Comparison of ENCODE assay signal across 32 cellular contexts in genomic region chr9:9498147-9498546, GRCh38.
DNase-seq lines count a peak whose midpoint lies in the region; ATAC-seq, FAIRE-seq and TF ChIP-seq lines count a peak whose summit lies in the region.
"Had no signal": no experiment of that assay in that cellular context is flagged by ENCODE, and none has a peak within 500 bp of the region (broad histone marks: within the 10 kb centered on the region; RNA-seq: fewer than 3 reads in every experiment).

No MANE protein-coding gene starts in this region.

- CTCF ChIA-PET in HepG2 (lab: Yijun Ruan, JAX; ENCODE audit: low intra/inter-chr PET ratio, low total read pairs), result no interaction called here

- H3K27ac ChIP-seq in caudate nucleus (ENCODE audit: low read depth, low read length) (peak overlapping the region; percentile 13), HepG2 (ENCODE audit: extremely low read length, insufficient read depth, low read length) (no peak overlapping the region), temporal lobe (ENCODE audit: low read depth, low read length) (peak overlapping the region; percentile 70)
- H3K27ac ChIP-seq: breast epithelium, colonic mucosa, GM23248, prostate gland, sigmoid colon had no signal

- 6% methylated on average over 3 of the region's 3 CpGs for WGBS in HepG2 (ENCODE audit: low lambda C conversion rate)

- in situ Hi-C loops in HepG2 (cut with HindIII; ENCODE audit: extremely low pct_ligation_motif_present, low pct_unique_long_range_greater_than_20kb), result no loop called here

- intact Hi-C loops in HepG2 (cut with micrococcal nuclease; ENCODE audit: unreplicated experiment) (no loop called here), cardiac septum (cut with DNase I) (no loop called here)

- peaks cover 21% of the 10 kb centered on the region for H3K9me3 ChIP-seq in HepG2 (ENCODE audit: low read length)
- H3K9me3 ChIP-seq: colonic mucosa, prostate gland, sigmoid colon had no signal

- POLR2A ChIA-PET in HepG2 (lab: Yijun Ruan, JAX), result no interaction called here

- no peaks in the 10 kb centered on the region for H3K79me2 ChIP-seq in HepG2 (ENCODE audit: insufficient read depth, low read length)

- TF ChIP-seq EP300 in HepG2 (IDR thresholded peaks at IDR 0.05; ENCODE audit: low read depth in 2 of 2, low read length in 2 of 2) (no peak), HepG2 (CRISPR knock-in tag; IDR thresholded peaks at IDR 0.05; ENCODE audit: borderline replicate concordance) (no peak)

- no peak for TF ChIP-seq CTCF in HepG2 (CRISPR knock-in tag; IDR thresholded peaks at IDR 0.05)

- H3K4me2 ChIP-seq in HepG2 (ENCODE audit: low read depth, low read length), result no peak overlapping the region

- no peak for FAIRE-seq in HepG2 (lab: Jason Lieb, UNC)
- FAIRE-seq in GM12891 (lab: Jason Lieb, UNC), result no peak
- FAIRE-seq: islet of Langerhans had no signal

- BruUV-seq in HepG2 (replicated peaks; lab: Mats Ljungman, UMichigan), result no TSS peak

- H2AFZ ChIP-seq in HepG2 (ENCODE audit: low read length), result no peak overlapping the region
- H2AFZ ChIP-seq: GM23248 had no signal

- no peak overlapping the region for H3K9ac ChIP-seq in HepG2 (ENCODE audit: insufficient read depth, low read depth, low read length)
- H3K9ac ChIP-seq: GM23248 had no signal

- DNase-seq in NOMO-1 treated with DMSO at 0.1 percent for 48 hours (lab: John Stamatoyannopoulos, UW; ENCODE audit: unreplicated experiment) (peak; percentile 21), NOMO-1 treated with dmso at 0.1 percent for 144 hours (lab: John Stamatoyannopoulos, UW; ENCODE audit: unreplicated experiment) (no peak), caudate nucleus (lab: John Stamatoyannopoulos, UW) (no peak), HepG2 (ENCODE audit: low spot score) (no peak), HCEC 1CT (no peak), cardiac septum (ENCODE audit: low spot score) (no peak), GM12891 (ENCODE audit: insufficient read length, low spot score) (no peak)
- DNase-seq: 8988T; Calu3; colonic mucosa; DMS79 treated with DMSO at 0.1 percent for 48 hours; effector memory CD8-positive, alpha-beta T cell; erythroblast; GDM1; glutamatergic neuron; GM23248; HFFc6; natural killer cell; NCI-H1417; NCI-H2029 treated with DMSO at 0.1 percent for 48 hours; NCI-H524 treated with DMSO at 0.1 percent for 48 hours; nucleus accumbens; Right ventricle myocardium superior; sigmoid colon; stimulated activated CD4-positive, alpha-beta T cell treated with anti-CD3 and anti-CD28 coated beads, Interleukin-15, amount 100 ng/mL, for 24 hours; stimulated activated CD4-positive, alpha-beta T cell treated with anti-CD3 and anti-CD28 coated beads, Interleukin-4, amount 100 ng/mL, for 4 hours had no signal

- ATAC-seq in HepG2, result no peak
- ATAC-seq: activated naive CD4-positive, alpha-beta T cell treated with anti-CD3 and anti-CD28 coated beads, Interleukin-2, amount 50 U/mL, for 72 hours; effector memory CD8-positive, alpha-beta T cell; natural killer cell; Panc1 had no signal

- H3K36me3 ChIP-seq in HepG2 (replicated peaks in 1 of 2; ENCODE audit: control insufficient read depth in 1 of 2, insufficient read depth in 2 of 2, low read length in 2 of 2), result no peaks in the 10 kb centered on the region
- H3K36me3 ChIP-seq: breast epithelium, colonic mucosa, prostate gland, sigmoid colon had no signal

- no peaks in the 10 kb centered on the region for H3K27me3 ChIP-seq in HepG2 (ENCODE audit: control insufficient read depth in 1 of 2, insufficient read depth in 2 of 2, low read length in 2 of 2)
- H3K27me3 ChIP-seq: breast epithelium, colonic mucosa, sigmoid colon had no signal

- no peaks in the 10 kb centered on the region for H4K20me1 ChIP-seq in HepG2 (ENCODE audit: insufficient read depth, low read length)

- no peak overlapping the region for H3K4me3 ChIP-seq in HepG2 (replicated peaks in 1 of 3; ENCODE audit: insufficient read depth in 1 of 3, low read depth in 2 of 3, low read length in 3 of 3)
- H3K4me3 ChIP-seq: breast epithelium, colonic mucosa, GM23248, prostate gland, sigmoid colon had no signal

- no peaks in the 10 kb centered on the region for H3K4me1 ChIP-seq in HepG2 (ENCODE audit: insufficient read depth, low read length)
- H3K4me1 ChIP-seq: breast epithelium, colonic mucosa, prostate gland, sigmoid colon had no signal

- no peak for TF ChIP-seq POLR2A in HepG2 (IDR thresholded peaks at IDR 0.05; ENCODE audit: insufficient read depth in 1 of 2, low read depth in 2 of 2, low read length in 2 of 2)
- TF ChIP-seq POLR2A in GM12891 (IDR thresholded peaks at IDR 0.05; ENCODE audit: low read depth, low read length), result no peak

- no peak for TF ChIP-seq RAD21 in HepG2 (CRISPR knock-in tag; IDR thresholded peaks at IDR 0.05)

TF ChIP-seq in HepG2, 621 proteins besides CTCF, POLR2A, EP300 and RAD21:
- TF ChIP-seq KLF13 (CRISPR knock-in tag; IDR thresholded peaks at IDR 0.05) (no peak), CEBPB (IDR thresholded peaks at IDR 0.05; ENCODE audit: borderline replicate concordance, low read depth, low read length) (peak; percentile 64; the same call in 1 of the 2 replicates)
TF ChIP-seq in HepG2: peak in this region for 1.

TF ChIP-seq in GM12891, 5 proteins besides CTCF, POLR2A, EP300 and RAD21:
- no peak for TF ChIP-seq SPI1 (IDR thresholded peaks at IDR 0.05; ENCODE audit: low read depth, low read length)
- no peak for TF ChIP-seq PAX5 (IDR thresholded peaks at IDR 0.05; ENCODE audit: insufficient read depth, low read length, severe bottlenecking)
- TF ChIP-seq POU2F2 (IDR thresholded peaks at IDR 0.05; ENCODE audit: low read depth, low read length), result no peak
- TF ChIP-seq TAF1 (IDR thresholded peaks at IDR 0.05; ENCODE audit: low read depth, low read length), result no peak
- no peak for TF ChIP-seq POLR2AphosphoS5 (IDR thresholded peaks at IDR 0.05; ENCODE audit: low read depth, low read length)
